In the genomic region with DNA sequence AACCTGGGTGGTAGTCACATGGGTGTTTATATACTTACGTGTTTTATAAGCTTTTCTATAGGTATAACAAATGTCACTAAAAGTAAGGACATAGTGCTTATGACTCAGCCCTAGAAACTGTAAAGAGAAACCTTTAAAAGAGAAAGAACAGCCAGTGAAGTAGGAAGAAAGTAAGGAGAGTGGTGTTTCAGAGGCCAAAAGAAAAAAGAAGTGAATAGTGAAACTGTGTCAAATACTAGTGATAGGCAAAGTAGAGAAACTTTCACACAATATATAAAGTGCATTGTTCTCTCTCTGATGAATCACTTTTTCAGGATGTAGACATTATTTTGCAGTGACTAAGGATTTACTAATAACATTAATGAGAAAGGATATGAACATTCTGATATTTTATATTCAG, we compare ENCODE assay signal across 10 cellular contexts.
A peak's percentile ranks its signal among the peaks of the same experiment; 100 is the strongest.
DNase-seq lines count a peak whose midpoint lies in the region; ATAC-seq and TF ChIP-seq lines count a peak whose summit lies in the region.
"Had no signal": no experiment of that assay in that cellular context is flagged by ENCODE, and none has a peak within 500 bp of the region (broad histone marks: within the 10 kb centered on the region; RNA-seq: fewer than 3 reads in every experiment).

No MANE protein-coding gene starts in this region.

- no peaks in the 10 kb centered on the region for H3K27me3 Mint-ChIP-seq in activated T-cell treated with anti-CD3 and anti-CD28 coated beads, Interleukin-2, amount 50 U/mL, for 4 hours (ENCODE audit: low read depth)
- H3K27me3 Mint-ChIP-seq in activated T-helper 17 cell treated with anti-CD3 and anti-CD28 coated beads, Interleukin-2, amount 50 U/mL, for 72 hours: no peaks in the 10 kb centered on the region
- H3K27me3 Mint-ChIP-seq in stimulated activated memory B cell treated with anti-CD40 and anti-IgM and Interleukin-4, amounts not matched to agents 10 μg/mL and 1 μg/mL and 100 μg/mL, for 72 hours: no peaks in the 10 kb centered on the region

- peaks cover 26% of the 10 kb centered on the region for H3K4me1 Mint-ChIP-seq in activated T-cell treated with anti-CD3 and anti-CD28 coated beads, Interleukin-2, amount 50 U/mL, for 4 hours (ENCODE audit: low read depth)
- peaks cover 8% of the 10 kb centered on the region for H3K4me1 Mint-ChIP-seq in activated T-helper 17 cell treated with anti-CD3 and anti-CD28 coated beads, Interleukin-2, amount 50 U/mL, for 72 hours
- peaks cover 14% of the 10 kb centered on the region for H3K4me1 Mint-ChIP-seq in stimulated activated memory B cell treated with anti-CD40 and anti-IgM and Interleukin-4, amounts not matched to agents 10 μg/mL and 1 μg/mL and 100 μg/mL, for 72 hours

- peak overlapping the region; percentile 70 for H3K27ac Mint-ChIP-seq in activated T-helper 17 cell treated with anti-CD3 and anti-CD28 coated beads, Interleukin-2, amount 50 U/mL, for 72 hours
- H3K27ac Mint-ChIP-seq in stimulated activated memory B cell treated with anti-CD40 and anti-IgM and Interleukin-4, amounts not matched to agents 10 μg/mL and 1 μg/mL and 100 μg/mL, for 72 hours: peak overlapping the region; percentile 61

- no peak for TF ChIP-seq CTCF in heart right ventricle (IDR thresholded peaks at IDR 0.05)

- no peaks in the 10 kb centered on the region for H3K9me3 ChIP-seq in heart right ventricle
- H3K9me3 ChIP-seq: BE2C had no signal

- no peak for DNase-seq in activated T-cell treated with anti-CD3 and anti-CD28 coated beads, Interleukin-2, amount 50 U/mL, for 4 hours
- DNase-seq in activated T-cell treated with anti-CD3 and anti-CD28 coated beads for 4 hours: no peak
- no peak for DNase-seq in iPS-NIHi7 (ENCODE audit: extremely low spot score)
- no peak for DNase-seq in heart right ventricle
- DNase-seq: BE2C had no signal

- H3K4me3 Mint-ChIP-seq in activated T-cell treated with anti-CD3 and anti-CD28 coated beads, Interleukin-2, amount 50 U/mL, for 4 hours: no peak overlapping the region
- H3K4me3 Mint-ChIP-seq in activated T-helper 17 cell treated with anti-CD3 and anti-CD28 coated beads, Interleukin-2, amount 50 U/mL, for 72 hours: peak overlapping the region; percentile 37
- no peak overlapping the region for H3K4me3 Mint-ChIP-seq in stimulated activated memory B cell treated with anti-CD40 and anti-IgM and Interleukin-4, amounts not matched to agents 10 μg/mL and 1 μg/mL and 100 μg/mL, for 72 hours

- peaks cover 26% of the 10 kb centered on the region for H3K36me3 Mint-ChIP-seq in activated T-cell treated with anti-CD3 and anti-CD28 coated beads, Interleukin-2, amount 50 U/mL, for 4 hours (ENCODE audit: insufficient read depth)
- H3K36me3 Mint-ChIP-seq in activated T-helper 17 cell treated with anti-CD3 and anti-CD28 coated beads, Interleukin-2, amount 50 U/mL, for 72 hours (ENCODE audit: low read depth): peaks cover 70% of the 10 kb centered on the region
- peaks cover 68% of the 10 kb centered on the region for H3K36me3 Mint-ChIP-seq in stimulated activated memory B cell treated with anti-CD40 and anti-IgM and Interleukin-4, amounts not matched to agents 10 μg/mL and 1 μg/mL and 100 μg/mL, for 72 hours

- no peaks in the 10 kb centered on the region for H3K9me3 Mint-ChIP-seq in activated T-cell treated with anti-CD3 and anti-CD28 coated beads, Interleukin-2, amount 50 U/mL, for 4 hours
- H3K9me3 Mint-ChIP-seq in activated T-helper 17 cell treated with anti-CD3 and anti-CD28 coated beads, Interleukin-2, amount 50 U/mL, for 72 hours: no peaks in the 10 kb centered on the region
- no peaks in the 10 kb centered on the region for H3K9me3 Mint-ChIP-seq in stimulated activated memory B cell treated with anti-CD40 and anti-IgM and Interleukin-4, amounts not matched to agents 10 μg/mL and 1 μg/mL and 100 μg/mL, for 72 hours

- intact Hi-C loops in heart right ventricle (cut with DNase I): loop anchor here in 1 of 10 donors (10.0 kb wide), 1 partner anchor 56 kb away; no protein-coding TSS in a partner anchor

- peak; percentile 85 to 92 for ATAC-seq in activated T-cell treated with anti-CD3 and anti-CD28 coated beads, Interleukin-2, amount 50 U/mL, for 4 hours
- ATAC-seq in HG03064 (IDR thresholded peaks at IDR 0.05; ENCODE audit: low read depth, unreplicated experiment) (peak; percentile 80), heart right ventricle (no peak), esophagus mucosa (no peak)
- ATAC-seq in activated T-helper 17 cell treated with anti-CD3 and anti-CD28 coated beads, Interleukin-2, amount 50 U/mL, for 72 hours (replicated peaks): peak; percentile 91
- peak; percentile 60 for ATAC-seq in stimulated activated memory B cell treated with anti-CD40 and anti-IgM and Interleukin-4, amounts not matched to agents 10 μg/mL and 1 μg/mL and 100 μg/mL, for 72 hours

- H3K27me3 ChIP-seq in heart right ventricle: no peaks in the 10 kb centered on the region
- H3K27me3 ChIP-seq: BE2C had no signal

- peaks cover 0 to 84% (median 4%) of the 10 kb centered on the region in 9 donors for H3K36me3 ChIP-seq in heart right ventricle
- H3K36me3 ChIP-seq: BE2C had no signal

- H3K4me1 ChIP-seq in heart right ventricle: peaks cover 0 to 20% (median 0%) of the 10 kb centered on the region in 9 donors
- H3K4me1 ChIP-seq: BE2C had no signal

- no peak overlapping the region for H3K27ac ChIP-seq in heart right ventricle
- H3K27ac ChIP-seq: VCaP had no signal

- H3K4me3 ChIP-seq in heart right ventricle: no peak overlapping the region

- 93 to 100% methylated on average over 1 of the region's 1 CpG for WGBS in heart right ventricle, 2 donors

Comparison
In these comparisons a context has a peak if more than half of its experiments do, and no peak if none do; other contexts are left out.
1. ATAC-seq: peak in activated T-cell treated with anti-CD3 and anti-CD28 coated beads, Interleukin-2, amount 50 U/mL, for 4 hours (2 of 2), HG03064 (single experiment), activated T-helper 17 cell treated with anti-CD3 and anti-CD28 coated beads, Interleukin-2, amount 50 U/mL, for 72 hours (single experiment) and stimulated activated memory B cell treated with anti-CD40 and anti-IgM and Interleukin-4, amounts not matched to agents 10 μg/mL and 1 μg/mL and 100 μg/mL, for 72 hours (single experiment); none in heart right ventricle (0 of 8) and esophagus mucosa (single experiment).